10 cellular contexts compared by ENCODE assay signal in the genomic region with DNA sequence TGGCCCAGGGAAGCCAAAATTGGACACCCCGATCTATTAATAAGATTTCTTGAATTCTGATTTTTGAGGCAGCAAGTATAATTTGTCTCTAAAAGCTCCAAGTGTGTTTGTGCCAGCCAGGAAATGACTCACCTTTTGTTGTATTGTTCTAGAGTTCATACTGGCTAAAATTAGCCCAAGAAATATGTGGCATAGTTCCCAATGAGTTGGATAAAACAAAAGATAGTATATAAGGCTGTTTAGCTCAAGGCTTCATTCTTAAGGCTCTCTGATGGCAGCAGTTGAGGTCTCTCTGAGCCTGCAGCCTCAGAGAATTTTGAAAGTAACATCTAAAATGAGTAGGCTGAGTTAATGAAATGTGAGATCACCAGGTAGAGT. TPM values are rescaled to one million over a fixed set of nuclear protein-coding genes. Genes with fewer than 3 reads are reported as not detected.
DNase-seq lines count a peak whose midpoint lies in the region; ATAC-seq and TF ChIP-seq lines count a peak whose summit lies in the region.
"Had no signal": no experiment of that assay in that cellular context is flagged by ENCODE, and none has a peak within 500 bp of the region (broad histone marks: within the 10 kb centered on the region; RNA-seq: fewer than 3 reads in every experiment).

No MANE protein-coding gene starts in this region.

- H3K4me3 Mint-ChIP-seq in activated CD4-positive, alpha-beta T cell treated with anti-CD3 and anti-CD28 coated beads, Interleukin-2, amount 10 ng/mL, durations not matched to agents 24 days and 14 days, result no peak overlapping the region
- H3K4me3 Mint-ChIP-seq: CD14-positive monocyte had no signal

- TF ChIP-seq POLR2A in thyroid gland (IDR thresholded peaks at IDR 0.05), result no peak

- no peak overlapping the region for H3K4me3 ChIP-seq in adipocyte (ENCODE audit: low read length)
- H3K4me3 ChIP-seq in thyroid gland (replicated peaks in 1 of 3), result no peak overlapping the region

- H3K4me1 Mint-ChIP-seq in activated CD4-positive, alpha-beta T cell treated with anti-CD3 and anti-CD28 coated beads, Interleukin-2, amount 10 ng/mL, durations not matched to agents 24 days and 14 days, result peaks cover 19% of the 10 kb centered on the region

- H3K27ac Mint-ChIP-seq in activated CD4-positive, alpha-beta T cell treated with anti-CD3 and anti-CD28 coated beads, Interleukin-2, amount 10 ng/mL, durations not matched to agents 24 days and 14 days, result peak overlapping the region; percentile 43

- no peak for TF ChIP-seq CTCF in thyroid gland (IDR thresholded peaks at IDR 0.05)

- H3K27me3 ChIP-seq in adipocyte (replicated peaks; ENCODE audit: control insufficient read depth, insufficient read depth, low read length) (no peaks in the 10 kb centered on the region), thyroid gland (no peaks in the 10 kb centered on the region)

- peak overlapping the region; percentile 40 for H3K9ac ChIP-seq in adipocyte (ENCODE audit: low read length)

- no peaks in the 10 kb centered on the region for H3K27me3 Mint-ChIP-seq in activated CD4-positive, alpha-beta T cell treated with anti-CD3 and anti-CD28 coated beads, Interleukin-2, amount 10 ng/mL, durations not matched to agents 24 days and 14 days

- 48 to 69% methylated on average over 1 of the region's 1 CpG for WGBS in thyroid gland, 2 donors

- intact Hi-C loops in activated CD4-positive, alpha-beta T cell treated with anti-CD3 and anti-CD28 coated beads, Interleukin-2, amount 10 ng/mL, durations not matched to agents 24 days and 14 days (cut with micrococcal nuclease), result no loop called here
- intact Hi-C loops in left ventricle myocardium superior (cut with micrococcal nuclease), result no loop called here
- intact Hi-C loops in thyroid gland (cut with DNase I), result no loop called here

- H3K4me1 ChIP-seq in adipocyte (ENCODE audit: control insufficient read depth, insufficient read depth, low read length) (peaks cover 32% of the 10 kb centered on the region), thyroid gland (peaks cover 25 to 34% of the 10 kb centered on the region in 2 donors)

- peaks cover 68% of the 10 kb centered on the region for H3K36me3 Mint-ChIP-seq in activated CD4-positive, alpha-beta T cell treated with anti-CD3 and anti-CD28 coated beads, Interleukin-2, amount 10 ng/mL, durations not matched to agents 24 days and 14 days (ENCODE audit: low read depth)

- peak overlapping the region; percentile 89 to 95 (median 92) for H3K27ac ChIP-seq in thyroid gland

- H3K9me3 Mint-ChIP-seq in activated CD4-positive, alpha-beta T cell treated with anti-CD3 and anti-CD28 coated beads, Interleukin-2, amount 10 ng/mL, durations not matched to agents 24 days and 14 days, result no peaks in the 10 kb centered on the region
- H3K9me3 Mint-ChIP-seq: CD14-positive monocyte had no signal

- DNase-seq in activated CD4-positive, alpha-beta T cell treated with anti-CD3 and anti-CD28 coated beads, Interleukin-2, amount 10 ng/mL, durations not matched to agents 24 days and 14 days, result no peak
- DNase-seq in activated CD4-positive, alpha-beta T cell treated with anti-CD3 and anti-CD28 coated beads for 48 hours, result no peak
- DNase-seq in adipocyte (ENCODE audit: low read depth) (peak; percentile 92), left ventricle myocardium superior (no peak), thyroid gland (peak; percentile 44 to 53), NCI-H128 (lab: John Stamatoyannopoulos, UW; ENCODE audit: unreplicated experiment) (no peak)
- no peak for DNase-seq in NK-92 treated with Interleukin-12 subunit alpha and Interleukin-12 subunit beta, amount 100 ng/mL, for 24 hours (lab: John Stamatoyannopoulos, UW)
- DNase-seq: effector CD4-positive, alpha-beta T cell had no signal

- ATAC-seq in left ventricle myocardium superior (peak; percentile 69), HG03521 (IDR thresholded peaks at IDR 0.05; ENCODE audit: unreplicated experiment) (no peak)

- peaks cover 85% of the 10 kb centered on the region for H3K36me3 ChIP-seq in adipocyte (ENCODE audit: control insufficient read depth, insufficient read depth, low read length, severe bottlenecking)
- peaks cover 25 to 30% of the 10 kb centered on the region in 2 donors for H3K36me3 ChIP-seq in thyroid gland

- no peaks in the 10 kb centered on the region for H3K9me3 ChIP-seq in adipocyte (ENCODE audit: control insufficient read depth, low read length)
- no peaks in the 10 kb centered on the region for H3K9me3 ChIP-seq in thyroid gland

RNA-seq across cellular contexts. Expression of a gene that starts 21.6 kb away (rescaled TPM):
- 43.1 and 47.8 TPM in 2 replicates for total RNA-seq in activated CD4-positive, alpha-beta T cell treated with anti-CD3 and anti-CD28 coated beads, Interleukin-2, amount 10 ng/mL, durations not matched to agents 24 days and 14 days
- 14.2 TPM for total RNA-seq in left ventricle myocardium superior
- 10 to 100 TPM; 35.5 to 70.2 (median 41.1) TPM for total RNA-seq in thyroid gland

RNA-seq across cellular contexts. Expression of a gene that starts 21.7 kb away (rescaled TPM):
- total RNA-seq in activated CD4-positive, alpha-beta T cell treated with anti-CD3 and anti-CD28 coated beads, Interleukin-2, amount 10 ng/mL, durations not matched to agents 24 days and 14 days, result 2.5 TPM in 2 replicates
- 1.9 TPM for total RNA-seq in left ventricle myocardium superior
- total RNA-seq in thyroid gland, result 1 to 10 TPM; 6.4 to 7.9 (median 6.7) TPM

Comparison
In these comparisons a context has a peak if more than half of its experiments do, and no peak if none do; other contexts are left out.
1. DNase-seq: peak in adipocyte (single experiment) and thyroid gland (2 of 2); none in activated CD4-positive, alpha-beta T cell treated with anti-CD3 and anti-CD28 coated beads, Interleukin-2, amount 10 ng/mL, durations not matched to agents 24 days and 14 days (single experiment), activated CD4-positive, alpha-beta T cell treated with anti-CD3 and anti-CD28 coated beads for 48 hours (single experiment), left ventricle myocardium superior (single experiment), NCI-H128 (single experiment) and NK-92 treated with Interleukin-12 subunit alpha and Interleukin-12 subunit beta, amount 100 ng/mL, for 24 hours (single experiment).